16 cellular contexts compared by ENCODE assay signal in genomic region chr14:32494566-32495434, GRCh38.
DNase-seq lines count a peak whose midpoint lies in the region; ATAC-seq and TF ChIP-seq lines count a peak whose summit lies in the region.
"Had no signal": no experiment of that assay in that cellular context is flagged by ENCODE, and none has a peak within 500 bp of the region (broad histone marks: within the 10 kb centered on the region; RNA-seq: fewer than 3 reads in every experiment).

No MANE protein-coding gene starts in this region.

- no peaks in the 10 kb centered on the region for H3K79me2 ChIP-seq in PC-3 (ENCODE audit: low read length)

- H3K36me3 ChIP-seq in PC-3 (ENCODE audit: low read depth, low read length) (no peaks in the 10 kb centered on the region), psoas muscle (ENCODE audit: insufficient read depth in 1 of 2, low read depth in 1 of 2) (no peaks in the 10 kb centered on the region), lower lobe of right lung (no peaks in the 10 kb centered on the region), HAP-1 (replicated peaks) (no peaks in the 10 kb centered on the region), spleen (no peaks in the 10 kb centered on the region)
- H3K36me3 ChIP-seq: BE2C, brain microvascular endothelial cell had no signal

- no peak for DNase-seq in AG04450 (ENCODE audit: low read depth, low spot score)
- DNase-seq in PC-3, result no peak
- DNase-seq in Right ventricle myocardium superior, result no peak
- DNase-seq in psoas muscle, result peak; percentile 20 to 59
- DNase-seq in lower lobe of right lung, result no peak
- DNase-seq in HAP-1 (ENCODE audit: low spot score in 2 of 2), result no peak
- DNase-seq in spleen, result no peak
- DNase-seq: activated gamma-delta T cell, BE2C, brain microvascular endothelial cell, DMS79 treated with DMSO at 0.1 percent for 48 hours, endodermal cell, NCI-H1436, trophoblast cell had no signal

- no TSS peak for BruUV-seq in PC-3 (replicated peaks; lab: Mats Ljungman, UMichigan)

- no peak overlapping the region for H3K9ac ChIP-seq in PC-3 (ENCODE audit: low read length)

- H3K27ac ChIP-seq in AG04450 (ENCODE audit: low read depth, low read length) (peak overlapping the region; percentile 33), PC-3 (ENCODE audit: low read length) (no peak overlapping the region), psoas muscle (peak overlapping the region; percentile 95), lower lobe of right lung (no peak overlapping the region), spleen (no peak overlapping the region)
- H3K27ac ChIP-seq: brain microvascular endothelial cell had no signal

- H2AFZ ChIP-seq in PC-3 (ENCODE audit: low read length), result no peak overlapping the region

- H3K4me3 ChIP-seq in AG04450 (ENCODE audit: low read depth, low read length) (no peak overlapping the region; the same call in 1 of the 2 replicates), PC-3 (ENCODE audit: low read length) (no peak overlapping the region), psoas muscle (peak overlapping the region; percentile 73), lower lobe of right lung (no peak overlapping the region), HAP-1 (no peak overlapping the region), spleen (no peak overlapping the region)

- peak; percentile 57 for ATAC-seq in PC-3
- peak; percentile 87 for ATAC-seq in Right ventricle myocardium superior (ENCODE audit: poor library complexity)
- ATAC-seq in psoas muscle, result peak; percentile 86 to 89 (median 87)
- ATAC-seq in GM21528 (IDR thresholded peaks at IDR 0.05; ENCODE audit: low FRiP score, unreplicated experiment), result no peak
- no peak for ATAC-seq in lower lobe of right lung
- ATAC-seq: left lobe of liver had no signal

- no peaks in the 10 kb centered on the region for H3K27me3 ChIP-seq in AG04450 (ENCODE audit: control insufficient read depth, insufficient read depth, low read length)
- H3K27me3 ChIP-seq in PC-3 (ENCODE audit: low read length), result no peaks in the 10 kb centered on the region
- no peaks in the 10 kb centered on the region for H3K27me3 ChIP-seq in psoas muscle (ENCODE audit: insufficient read depth in 3 of 3, low read length in 2 of 3)
- H3K27me3 ChIP-seq in lower lobe of right lung (ENCODE audit: low read depth), result no peaks in the 10 kb centered on the region
- H3K27me3 ChIP-seq in HAP-1 (ENCODE audit: low read depth), result no peaks in the 10 kb centered on the region
- H3K27me3 ChIP-seq in spleen (replicated peaks in 1 of 7), result no peaks in the 10 kb centered on the region
- H3K27me3 ChIP-seq: BE2C, brain microvascular endothelial cell had no signal

- H3K4me1 ChIP-seq in PC-3 (ENCODE audit: insufficient read depth, low read length) (no peaks in the 10 kb centered on the region), psoas muscle (peaks cover 39% of the 10 kb centered on the region), lower lobe of right lung (no peaks in the 10 kb centered on the region), HAP-1 (no peaks in the 10 kb centered on the region), spleen (no peaks in the 10 kb centered on the region)
- H3K4me1 ChIP-seq: BE2C had no signal

- H3K4me2 ChIP-seq in PC-3 (ENCODE audit: low read length), result no peak overlapping the region

- H3F3A ChIP-seq in PC-3 (ENCODE audit: low read length, unreplicated experiment), result no peaks in the 10 kb centered on the region

- no peaks in the 10 kb centered on the region for H3K9me2 ChIP-seq in PC-3 (replicated peaks; ENCODE audit: low read length)

- CTCF ChIA-PET in AG04450 (lab: Charles Lee) (interaction anchor here (0.6 to 2.0 kb wide), 4 partner anchors 14 to 419 kb away, joined by 3 to 8 read pairs (median 4); no protein-coding TSS in a partner anchor), PC-3 (lab: Charles Lee) (no interaction called here)

- H4K20me1 ChIP-seq in PC-3 (ENCODE audit: low read length), result no peaks in the 10 kb centered on the region

- intact Hi-C loops in PC-3 (cut with micrococcal nuclease) (loop anchor here (2.0 kb wide), 1 partner anchor 14 kb away; no protein-coding TSS in a partner anchor), Right ventricle myocardium superior (cut with DNase I) (no loop called here), psoas muscle (cut with DNase I) (loop anchor here (2.0 to 10.0 kb wide), 2 partner anchors 14 to 60 kb away; no protein-coding TSS in a partner anchor), lower lobe of right lung (cut with DNase I) (no loop called here), spleen (cut with DNase I; ENCODE audit: low total_unique reads) (no loop called here)

- WGBS in psoas muscle, 3 donors, result 21 to 28% (median 27%) methylated on average over 5 of the region's 5 CpGs
- WGBS in spleen, 5 donors, result 74 to 91% (median 82%) methylated on average over 5 of the region's 5 CpGs

- in situ Hi-C loops in HAP-1 (cut with MboI; ENCODE audit: low sequenced_read_pairs), result no loop called here

- TF ChIP-seq CTCF in AG04450 (IDR thresholded peaks at IDR 0.05; ENCODE audit: low read depth, low read length), result no peak
- no peak for TF ChIP-seq CTCF in PC-3 (conservative IDR thresholded peaks at IDR 0.05; ENCODE audit: low read depth, low read length)
- TF ChIP-seq CTCF in psoas muscle (IDR thresholded peaks at IDR 0.05), result no peak
- no peak for TF ChIP-seq CTCF in lower lobe of right lung (IDR thresholded peaks at IDR 0.05)
- TF ChIP-seq CTCF in spleen (IDR thresholded peaks at IDR 0.05 in 8 of 11, conservative IDR thresholded peaks at IDR 0.05 in 3 of 11), result no peak

- POLR2A ChIA-PET in AG04450 (lab: Yijun Ruan, JAX) (interaction anchor here (0.5 to 1.5 kb wide), 3 partner anchors 12 to 37 kb away, joined by 3 to 6 read pairs (median 4); no protein-coding TSS in a partner anchor), PC-3 (lab: Charles Lee; ENCODE audit: unreplicated experiment) (interaction anchor here (0.6 kb wide), 2 partner anchors 25 to 554 kb away, joined by 5 to 9 read pairs; no protein-coding TSS in a partner anchor)

- no peak for TF ChIP-seq POLR2A in spleen (IDR thresholded peaks at IDR 0.05)

- H3K9me3 ChIP-seq in AG04450 (ENCODE audit: control insufficient read depth, insufficient read depth, low read length), result no peaks in the 10 kb centered on the region
- no peaks in the 10 kb centered on the region for H3K9me3 ChIP-seq in PC-3 (ENCODE audit: low read length)
- H3K9me3 ChIP-seq in psoas muscle, result no peaks in the 10 kb centered on the region
- no peaks in the 10 kb centered on the region for H3K9me3 ChIP-seq in lower lobe of right lung
- no peaks in the 10 kb centered on the region for H3K9me3 ChIP-seq in HAP-1
- no peaks in the 10 kb centered on the region for H3K9me3 ChIP-seq in spleen
- H3K9me3 ChIP-seq: BE2C had no signal

Comparison
In these comparisons a context has a peak if more than half of its experiments do, and no peak if none do; other contexts are left out.
1. DNase-seq: peak in psoas muscle (2 of 2); none in AG04450 (single experiment), PC-3 (single experiment), Right ventricle myocardium superior (single experiment), lower lobe of right lung (single experiment), HAP-1 (0 of 2) and spleen (single experiment).
2. H3K27ac ChIP-seq: peak in AG04450 (single experiment) and psoas muscle (single experiment); none in PC-3 (single experiment), lower lobe of right lung (single experiment) and spleen (0 of 8).
3. ATAC-seq: peak in PC-3 (single experiment), Right ventricle myocardium superior (single experiment) and psoas muscle (4 of 4); none in GM21528 (single experiment) and lower lobe of right lung (0 of 2).
4. intact Hi-C loops: an anchor here in PC-3 (2.0 kb wide) and psoas muscle (2.0 to 10.0 kb wide); none called in Right ventricle myocardium superior, lower lobe of right lung and spleen.